8 cellular contexts compared by ENCODE assay signal in the genomic region with DNA sequence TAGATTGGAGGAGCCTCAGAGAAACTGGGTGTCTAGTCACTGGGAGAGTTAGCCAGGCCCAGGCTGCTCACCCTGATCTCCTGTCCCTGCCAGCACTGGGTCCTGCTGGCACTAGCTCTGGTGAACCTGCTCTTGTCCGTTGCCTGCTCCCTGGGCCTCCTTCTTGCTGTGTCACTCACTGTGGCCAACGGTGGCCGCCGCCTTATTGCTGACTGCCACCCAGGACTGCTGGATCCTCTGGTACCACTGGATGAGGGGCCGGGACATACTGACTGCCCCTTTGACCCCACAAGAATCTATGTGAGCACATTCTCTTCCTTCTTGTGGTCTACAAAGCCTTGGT. TPM values are rescaled to one million over a fixed set of nuclear protein-coding genes. Genes with fewer than 3 reads are reported as not detected.
DNase-seq lines count a peak whose midpoint lies in the region; ATAC-seq and TF ChIP-seq lines count a peak whose summit lies in the region.

No MANE protein-coding gene starts in this region.

- peaks cover 37% of the 10 kb centered on the region for H3K36me3 Mint-ChIP-seq in memory B cell

- intact Hi-C loops in colonic mucosa (cut with DNase I) (no loop called here), thyroid gland (cut with DNase I) (no loop called here)

- H3K4me3 ChIP-seq in colonic mucosa (peak overlapping the region; percentile 50), thyroid gland (replicated peaks in 1 of 3) (peak overlapping the region in 1 of 3 donors; percentile 31), tibial nerve (no peak overlapping the region)

- peak overlapping the region; percentile 73 for H3K27ac ChIP-seq in colonic mucosa
- H3K27ac ChIP-seq in thyroid gland, result no peak overlapping the region
- H3K27ac ChIP-seq in tibial nerve, result peak overlapping the region in 2 of 4 donors; percentile 53 to 73

- peak overlapping the region; percentile 52 to 84 for H3K9ac ChIP-seq in colonic mucosa (ENCODE audit: low read depth in 2 of 2, low read length in 2 of 2)

- H3K4me1 ChIP-seq in colonic mucosa, result no peaks in the 10 kb centered on the region
- H3K4me1 ChIP-seq in thyroid gland, result peaks cover 0 to 9% of the 10 kb centered on the region in 2 donors
- H3K4me1 ChIP-seq in tibial nerve, result peaks cover 0 to 14% (median 0%) of the 10 kb centered on the region in 4 donors

- peak overlapping the region; percentile 61 for H3K4me3 Mint-ChIP-seq in memory B cell

- peak overlapping the region; percentile 42 for H3K27ac Mint-ChIP-seq in memory B cell

- H3K27me3 ChIP-seq in colonic mucosa (no peaks in the 10 kb centered on the region), thyroid gland (no peaks in the 10 kb centered on the region), tibial nerve (no peaks in the 10 kb centered on the region)

- H3K27me3 Mint-ChIP-seq in memory B cell, result no peaks in the 10 kb centered on the region

- no peaks in the 10 kb centered on the region for H3K9me3 Mint-ChIP-seq in memory B cell

- H3K9me3 ChIP-seq in colonic mucosa (no peaks in the 10 kb centered on the region), thyroid gland (no peaks in the 10 kb centered on the region), tibial nerve (no peaks in the 10 kb centered on the region)

- no peak for TF ChIP-seq EP300 in tibial nerve (IDR thresholded peaks at IDR 0.05)

- TF ChIP-seq CTCF in colonic mucosa (IDR thresholded peaks at IDR 0.05), result no peak
- no peak for TF ChIP-seq CTCF in thyroid gland (IDR thresholded peaks at IDR 0.05)
- TF ChIP-seq CTCF in tibial nerve (IDR thresholded peaks at IDR 0.05), result no peak

- DNase-seq in activated effector memory CD4-positive, alpha-beta T cell treated with anti-CD3 and anti-CD28 coated beads, Interleukin-2, amount 50 U/mL, for 16 hours, result peak; percentile 46
- no peak for DNase-seq in activated effector memory CD4-positive, alpha-beta T cell treated with Interleukin-2 at 50 U/mL for 16 hours
- DNase-seq in colonic mucosa, result peak; percentile 43
- DNase-seq in memory B cell (ENCODE audit: low spot score in 2 of 2), result no peak
- DNase-seq in thyroid gland, result peak; percentile 10
- no peak for DNase-seq in tibial nerve (ENCODE audit: low spot score in 2 of 2)

- H3K4me1 Mint-ChIP-seq in memory B cell, result peaks cover 5% of the 10 kb centered on the region

- WGBS in thyroid gland, 2 donors, result 87 to 91% methylated on average over 5 of the region's 5 CpGs
- WGBS in tibial nerve, 2 donors, result 81 to 86% methylated on average over 5 of the region's 5 CpGs

- no peak for ATAC-seq in memory B cell (ENCODE audit: low read depth)
- no peak for ATAC-seq in GM21526 (IDR thresholded peaks at IDR 0.05; ENCODE audit: low FRiP score, unreplicated experiment)
- ATAC-seq in HG02610 (IDR thresholded peaks at IDR 0.05; ENCODE audit: unreplicated experiment), result no peak

- H3K36me3 ChIP-seq in colonic mucosa, result peaks cover 5% of the 10 kb centered on the region
- H3K36me3 ChIP-seq in thyroid gland, result peaks cover 40 to 45% of the 10 kb centered on the region in 2 donors
- peaks cover 3 to 93% (median 27%) of the 10 kb centered on the region in 3 donors for H3K36me3 ChIP-seq in tibial nerve

- TF ChIP-seq POLR2A in thyroid gland (IDR thresholded peaks at IDR 0.05), result no peak
- TF ChIP-seq POLR2A in tibial nerve (IDR thresholded peaks at IDR 0.05), result no peak

RNA-seq across cellular contexts. Expression of a gene that starts 0.8 kb away (rescaled TPM):
- 100 to 1,000 TPM in 1 of 2 donors, 10 to 100 TPM in 1; 91.8 to 147 TPM for total RNA-seq in colonic mucosa
- total RNA-seq in thyroid gland, result 10 to 100 TPM in 3 of 4 donors, 1 to 10 TPM in 1; 9.2 to 40.1 (median 19.4) TPM
- 10 to 100 TPM in 1 of 4 donors, 1 to 10 TPM in 1, not detected in 2; 3.6 to 18.1 TPM for total RNA-seq in tibial nerve

RNA-seq across cellular contexts. Expression of a gene that starts 14.5 kb away (rescaled TPM):
- 10 to 100 TPM; 69.6 to 87.7 TPM for total RNA-seq in colonic mucosa
- 10 to 100 TPM; 45.2 to 68.6 (median 63.1) TPM for total RNA-seq in thyroid gland
- total RNA-seq in tibial nerve, result 10 to 100 TPM; 43.7 to 62.5 (median 56.7) TPM

RNA-seq across cellular contexts. Expression of a gene that starts 33.6 kb away (rescaled TPM):
- total RNA-seq in colonic mucosa (100 to 1,000 TPM in 1 of 2 donors, 10 to 100 TPM in 1; 63.0 to 119 TPM), thyroid gland (10 to 100 TPM; 55.4 to 75.2 (median 59.5) TPM), tibial nerve (10 to 100 TPM; 33.7 to 53.6 (median 47.9) TPM)

RNA-seq across cellular contexts. Expression of a gene that starts 46.6 kb away (rescaled TPM):
- 10 to 100 TPM; 34.7 to 52.6 TPM for total RNA-seq in colonic mucosa
- 10 to 100 TPM; 30.9 to 56.8 (median 43.7) TPM for total RNA-seq in thyroid gland
- total RNA-seq in tibial nerve, result 10 to 100 TPM; 27.8 to 61.4 (median 40.9) TPM

RNA-seq across cellular contexts. Expression of a gene that starts 52.0 kb away (rescaled TPM):
- total RNA-seq in colonic mucosa, result 1 to 10 TPM in 1 of 2 donors, under 1 TPM in 1; 0.64 to 1.1 TPM
- 10 to 100 TPM in 1 of 4 donors, 1 to 10 TPM in 3; 4.0 to 17.7 (median 7.1) TPM for total RNA-seq in thyroid gland
- 10 to 100 TPM in 2 of 4 donors, 1 to 10 TPM in 2; 7.0 to 30.3 (median 9.3) TPM for total RNA-seq in tibial nerve

Comparison
In these comparisons a context has a peak if more than half of its experiments do, and no peak if none do; other contexts are left out.
1. DNase-seq: peak in activated effector memory CD4-positive, alpha-beta T cell treated with anti-CD3 and anti-CD28 coated beads, Interleukin-2, amount 50 U/mL, for 16 hours (single experiment), colonic mucosa (single experiment) and thyroid gland (2 of 2); none in activated effector memory CD4-positive, alpha-beta T cell treated with Interleukin-2 at 50 U/mL for 16 hours (single experiment), memory B cell (0 of 2) and tibial nerve (0 of 2).